ENCODE assay signal across 19 cellular contexts in the genomic region with DNA sequence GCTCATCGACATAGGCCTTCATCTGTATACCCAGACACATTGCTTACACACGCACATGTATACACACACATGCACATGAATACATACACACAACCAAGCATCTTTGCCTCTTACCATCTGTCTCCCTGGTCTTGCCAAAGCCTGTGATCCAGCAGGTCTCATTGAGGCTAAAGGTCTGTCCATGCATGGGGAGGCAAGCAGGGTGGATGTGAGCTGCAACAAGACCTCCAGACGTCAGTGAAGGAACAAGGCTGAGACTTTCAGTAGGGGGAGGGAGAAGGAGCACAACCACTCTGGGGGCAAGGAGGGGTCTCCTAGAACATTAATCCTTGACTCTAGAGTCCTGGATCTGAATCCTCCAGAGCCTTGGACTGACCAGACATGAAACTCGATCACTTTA. TPM values are rescaled to one million over a fixed set of nuclear protein-coding genes. Genes with fewer than 3 reads are reported as not detected.
A peak's percentile ranks its signal among the peaks of the same experiment; 100 is the strongest.
DNase-seq lines count a peak whose midpoint lies in the region; ATAC-seq, FAIRE-seq and TF ChIP-seq lines count a peak whose summit lies in the region.
"Had no signal": no experiment of that assay in that cellular context is flagged by ENCODE, and none has a peak within 500 bp of the region (broad histone marks: within the 10 kb centered on the region; RNA-seq: fewer than 3 reads in every experiment).

No MANE protein-coding gene starts in this region.

- no peak overlapping the region for H3K4me3 ChIP-seq in GM12878
- no peak overlapping the region for H3K4me3 ChIP-seq in mesenchymal stem cell (ENCODE audit: insufficient read depth in 1 of 2, low read depth in 1 of 2, low read length in 2 of 2)
- no peak overlapping the region for H3K4me3 ChIP-seq in sigmoid colon

- no TSS peak for BruUV-seq in GM12878 (replicated peaks; lab: Mats Ljungman, UMichigan)

- no peak overlapping the region for H3K4me2 ChIP-seq in GM12878 (ENCODE audit: control insufficient read depth, insufficient read depth)
- H3K4me2 ChIP-seq in mesenchymal stem cell (ENCODE audit: low read length, poor library complexity, severe bottlenecking), result no peak overlapping the region

- 37% methylated on average over 4 of the region's 4 CpGs for WGBS in GM12878 (ENCODE audit: insufficient coverage, insufficient replicate concordance, low lambda C conversion rate, missing lambda C conversion rate)
- 89% methylated on average over 4 of the region's 4 CpGs for WGBS in mesenchymal stem cell
- WGBS in sigmoid colon, 2 donors, result 91 to 93% methylated on average over 4 of the region's 4 CpGs

- TF ChIP-seq POLR2A in GM12878 (IDR thresholded peaks at IDR 0.05; ENCODE audit: low read depth, low read length), result no peak
- TF ChIP-seq POLR2A in sigmoid colon (IDR thresholded peaks at IDR 0.05), result no peak

- H3K9me3 ChIP-seq in GM12878 (replicated peaks; ENCODE audit: control insufficient read depth, insufficient read depth, low read length) (no peaks in the 10 kb centered on the region), mesenchymal stem cell (ENCODE audit: control insufficient read depth, low read length) (no peaks in the 10 kb centered on the region), sigmoid colon (no peaks in the 10 kb centered on the region)

- H2BK5ac ChIP-seq in mesenchymal stem cell (ENCODE audit: low read depth, low read length, poor library complexity, severe bottlenecking), result no peak overlapping the region

- no peaks in the 10 kb centered on the region for H3K27me3 Mint-ChIP-seq in activated T-cell treated with anti-CD3 and anti-CD28 coated beads, Interleukin-2, amount 50 U/mL, for 24 hours
- H3K27me3 Mint-ChIP-seq in activated T-cell treated with anti-CD3 and anti-CD28 coated beads, Interleukin-2, amount 50 U/mL, for 72 hours (ENCODE audit: low read depth), result no peaks in the 10 kb centered on the region
- H3K27me3 Mint-ChIP-seq: CD4-positive, alpha-beta memory T cell had no signal

- no peak overlapping the region for H3K27ac Mint-ChIP-seq in activated T-cell treated with anti-CD3 and anti-CD28 coated beads, Interleukin-2, amount 50 U/mL, for 24 hours
- no peak overlapping the region for H3K27ac Mint-ChIP-seq in activated T-cell treated with anti-CD3 and anti-CD28 coated beads, Interleukin-2, amount 50 U/mL, for 72 hours

- H3K36me3 ChIP-seq in GM12878 (ENCODE audit: control insufficient read depth in 2 of 2, insufficient read depth in 2 of 2, low read length in 1 of 2) (no peaks in the 10 kb centered on the region), mesenchymal stem cell (ENCODE audit: control insufficient read depth in 1 of 2, insufficient read depth in 2 of 2, low read depth in 1 of 2, low read length in 2 of 2) (no peaks in the 10 kb centered on the region), sigmoid colon (no peaks in the 10 kb centered on the region)

- FAIRE-seq in GM12878 (lab: Jason Lieb, UNC), result no peak
- FAIRE-seq: A204.1 had no signal

- no peak overlapping the region for H2AFZ ChIP-seq in GM12878 (ENCODE audit: control insufficient read depth, low read depth, low read length)
- H2AFZ ChIP-seq in mesenchymal stem cell (ENCODE audit: low read depth, low read length), result no peak overlapping the region

- H3K23ac ChIP-seq in mesenchymal stem cell (ENCODE audit: low read length in 2 of 2), result no peak overlapping the region

- no peak overlapping the region for H2BK120ac ChIP-seq in mesenchymal stem cell (ENCODE audit: low read depth, low read length)

- H3K14ac ChIP-seq in mesenchymal stem cell (ENCODE audit: low read length in 2 of 2), result no peak overlapping the region

- H2BK15ac ChIP-seq in mesenchymal stem cell (ENCODE audit: low read depth, poor library complexity, severe bottlenecking), result no peak overlapping the region

- SMC1A ChIA-PET in GM12878 (lab: Charles Lee; ENCODE audit: uncharacterized antibody, unreplicated experiment), result interaction anchor here (0.7 to 6.4 kb wide), 7 partner anchors 20 to 148 kb away, joined by 3 to 29 read pairs (median 5); no protein-coding TSS in a partner anchor

- peak overlapping the region; percentile 3 for H4K91ac ChIP-seq in mesenchymal stem cell (ENCODE audit: low read length)

- ATAC-seq in activated T-cell treated with anti-CD3 and anti-CD28 coated beads, Interleukin-2, amount 50 U/mL, for 72 hours (replicated peaks in 1 of 2), result no peak
- ATAC-seq in GM12878 (no peak), HG02610 (IDR thresholded peaks at IDR 0.05; ENCODE audit: unreplicated experiment) (no peak)

- peaks cover 14% of the 10 kb centered on the region for H3K4me1 Mint-ChIP-seq in activated T-cell treated with anti-CD3 and anti-CD28 coated beads, Interleukin-2, amount 50 U/mL, for 24 hours (ENCODE audit: low read depth)
- peaks cover 11% of the 10 kb centered on the region for H3K4me1 Mint-ChIP-seq in activated T-cell treated with anti-CD3 and anti-CD28 coated beads, Interleukin-2, amount 50 U/mL, for 72 hours (ENCODE audit: low read depth)

- no peak overlapping the region for H3K4me3 Mint-ChIP-seq in activated T-cell treated with anti-CD3 and anti-CD28 coated beads, Interleukin-2, amount 50 U/mL, for 24 hours
- no peak overlapping the region for H3K4me3 Mint-ChIP-seq in activated T-cell treated with anti-CD3 and anti-CD28 coated beads, Interleukin-2, amount 50 U/mL, for 72 hours
- H3K4me3 Mint-ChIP-seq: CD4-positive, alpha-beta memory T cell had no signal

- H3K36me3 Mint-ChIP-seq in activated T-cell treated with anti-CD3 and anti-CD28 coated beads, Interleukin-2, amount 50 U/mL, for 24 hours (ENCODE audit: low read depth), result no peaks in the 10 kb centered on the region
- H3K36me3 Mint-ChIP-seq in activated T-cell treated with anti-CD3 and anti-CD28 coated beads, Interleukin-2, amount 50 U/mL, for 72 hours (ENCODE audit: insufficient read depth in 2 of 2), result no peaks in the 10 kb centered on the region
- H3K36me3 Mint-ChIP-seq: CD4-positive, alpha-beta memory T cell had no signal

- RAD21 ChIA-PET in GM12878 (lab: Charles Lee; ENCODE audit: unreplicated experiment), result interaction anchor here (0.8 to 1.9 kb wide), 9 partner anchors 39 to 91 kb away, joined by 3 to 16 read pairs (median 5); a partner anchor contains a TSS

- intact Hi-C loops in GM12878 (cut with micrococcal nuclease; ENCODE audit: unreplicated experiment) (no loop called here), sigmoid colon (cut with DNase I) (loop anchor here (5.0 kb wide), 1 partner anchor 42 kb away; no protein-coding TSS in a partner anchor)

- POLR2A ChIA-PET in GM12878 (lab: Charles Lee), result interaction anchor here (1.1 kb wide), 1 partner anchor 49 kb away, joined by 3 read pairs; no protein-coding TSS in a partner anchor

- no peak overlapping the region for H4K8ac ChIP-seq in mesenchymal stem cell (ENCODE audit: low read length)

- no peaks in the 10 kb centered on the region for H3K9me3 Mint-ChIP-seq in activated T-cell treated with anti-CD3 and anti-CD28 coated beads, Interleukin-2, amount 50 U/mL, for 24 hours
- H3K9me3 Mint-ChIP-seq in activated T-cell treated with anti-CD3 and anti-CD28 coated beads, Interleukin-2, amount 50 U/mL, for 72 hours, result no peaks in the 10 kb centered on the region
- H3K9me3 Mint-ChIP-seq: CD4-positive, alpha-beta memory T cell had no signal

- no peaks in the 10 kb centered on the region for H3K79me2 ChIP-seq in GM12878 (ENCODE audit: control insufficient read depth, insufficient read depth, low read length)

- H4K20me1 ChIP-seq in GM12878 (ENCODE audit: control insufficient read depth, insufficient read depth), result no peaks in the 10 kb centered on the region

- H3K27ac ChIP-seq in GM12878 (ENCODE audit: control insufficient read depth, insufficient read depth) (no peak overlapping the region), mesenchymal stem cell (ENCODE audit: low read length, poor library complexity, severe bottlenecking) (no peak overlapping the region), sigmoid colon (no peak overlapping the region), substantia nigra (ENCODE audit: low read depth, low read length, poor library complexity, severe bottlenecking) (no peak overlapping the region)

- H3K4me1 ChIP-seq in GM12878 (ENCODE audit: control insufficient read depth, insufficient read depth, low read length) (peaks cover 5% of the 10 kb centered on the region; the same call in 1 of the 2 replicates), mesenchymal stem cell (ENCODE audit: control insufficient read depth, insufficient read depth, low read depth, low read length) (peaks cover 17% of the 10 kb centered on the region), sigmoid colon (peaks cover 0 to 14% (median 10%) of the 10 kb centered on the region in 4 donors)

- TF ChIP-seq CTCF in GM12878 (IDR thresholded peaks at IDR 0.05 in 2 of 3, conservative IDR thresholded peaks at IDR 0.05 in 1 of 3; ENCODE audit: control insufficient read depth in 2 of 3, extremely low read depth in 1 of 3, insufficient read depth in 1 of 3, low read depth in 3 of 3, low read length in 3 of 3) (no peak), sigmoid colon (IDR thresholded peaks at IDR 0.05) (no peak)

- peak overlapping the region; percentile 4 to 24 for H3K18ac ChIP-seq in mesenchymal stem cell (ENCODE audit: low read depth in 1 of 2, low read length in 2 of 2)

- in situ Hi-C loops in GM12878 (cut with MboI), result no loop called here

- peak overlapping the region; percentile 33 to 71 for H2BK12ac ChIP-seq in mesenchymal stem cell (ENCODE audit: low read length in 2 of 2)

- no peaks in the 10 kb centered on the region; a peak in 1 of 4 replicates for H3K27me3 ChIP-seq in GM12878 (replicated peaks in 1 of 2; ENCODE audit: control insufficient read depth in 2 of 2, insufficient read depth in 2 of 2, low read length in 1 of 2)
- H3K27me3 ChIP-seq in mesenchymal stem cell (ENCODE audit: control insufficient read depth in 1 of 2, insufficient read depth in 1 of 2, low read length in 2 of 2), result peaks cover 0 to 3% of the 10 kb centered on the region in 2 experiments
- H3K27me3 ChIP-seq in sigmoid colon, result no peaks in the 10 kb centered on the region

- CTCF ChIA-PET in GM12878 (lab: Yijun Ruan, JAX), result interaction anchor here (0.9 to 7.6 kb wide), 11 partner anchors 14 to 480 kb away, joined by 3 to 83 read pairs (median 4); a partner anchor contains a TSS

- peak overlapping the region; percentile 1 for H2AK5ac ChIP-seq in mesenchymal stem cell (ENCODE audit: low read length, severe bottlenecking)

- no peak for TF ChIP-seq RAD21 in GM12878 (IDR thresholded peaks at IDR 0.05; ENCODE audit: insufficient read depth, low read depth, low read length)

- H3K4ac ChIP-seq in mesenchymal stem cell (ENCODE audit: low read depth in 1 of 2, low read length in 2 of 2), result peak overlapping the region in 1 of 2 experiments; percentile 34

- DNase-seq in activated T-cell treated with anti-CD3 and anti-CD28 coated beads, Interleukin-2, amount 50 U/mL, for 24 hours, result peak; percentile 22
- no peak for DNase-seq in activated T-cell treated with anti-CD3 and anti-CD28 coated beads, Interleukin-2, amount 50 U/mL, for 72 hours
- DNase-seq in GM12878 (ENCODE audit: low read depth, low spot score) (no peak), mesenchymal stem cell (no peak), sigmoid colon (peak; percentile 40), substantia nigra (lab: John Stamatoyannopoulos, UW) (no peak), DMS153 (lab: John Stamatoyannopoulos, UW) (no peak)
- DNase-seq: CD4-positive, alpha-beta memory T cell; KBM-7; NCI-H1105 treated with DMSO at 0.1 percent for 48 hours; NCI-H1694 treated with DMSO at 0.1 percent for 48 hours; NCI-H2227 treated with DMSO at 0.1 percent for 48 hours; NCI-H510A treated with DMSO at 0.1 percent for 48 hours; NCI-H774; SHP77 treated with DMSO at 0.1 percent for 48 hours had no signal

- H3K79me1 ChIP-seq in mesenchymal stem cell (replicated peaks; ENCODE audit: low read length, poor library complexity, severe bottlenecking), result no peaks in the 10 kb centered on the region

- H3K9ac ChIP-seq in GM12878 (ENCODE audit: control insufficient read depth, insufficient read depth, low read length), result no peak overlapping the region
- H3K9ac ChIP-seq in mesenchymal stem cell (ENCODE audit: low read length), result no peak overlapping the region

- TF ChIP-seq EP300 in GM12878 (IDR thresholded peaks at IDR 0.05; ENCODE audit: borderline replicate concordance in 1 of 2, control insufficient read depth in 1 of 2, low read depth in 2 of 2, low read length in 2 of 2) (no peak), sigmoid colon (IDR thresholded peaks at IDR 0.05) (no peak)

RNA-seq across cellular contexts. Expression of a gene that starts 23.7 kb away (rescaled TPM):
- total RNA-seq in activated T-cell treated with anti-CD3 and anti-CD28 coated beads, Interleukin-2, amount 50 U/mL, for 72 hours, result 1 to 10 TPM; 3.0 to 3.2 TPM
- total RNA-seq in GM12878 (2013; cell fraction: nucleolus; rRNA removed), result 1.6 TPM in 2 replicates
- 0.23 and 0.65 TPM in 2 replicates for total RNA-seq in GM12878 (2014; rRNA removed)
- total RNA-seq in GM12878 (2014; rRNA removed; fragmentation: Illumina TruSeq; extraction: Trizol), result 0.18 and 0.45 TPM in 2 replicates
- total RNA-seq in GM12878 (2021), result 0.46 and 0.66 TPM in 2 replicates
- 0.18 TPM for polyA plus RNA-seq in GM12878 (2011; ENCODE audit: low read depth)
- polyA plus RNA-seq in GM12878 (2011; rRNA removed), result 0.49 and 0.50 TPM in 2 replicates
- 0.53 and 0.61 TPM in 2 replicates for polyA plus RNA-seq in GM12878 (2011; cell fraction: cytosol; rRNA removed)
- 1.8 and 2.9 TPM in 2 replicates for polyA plus RNA-seq in GM12878 (2011; cell fraction: nucleus; rRNA removed)
- 0.35 and 0.37 TPM in 2 replicates for polyA plus RNA-seq in GM12878 (2012)
- polyA plus RNA-seq in GM12878 (2014; fragmentation: Illumina TruSeq; extraction: Trizol), result 0.22 and 0.24 TPM in 2 replicates
- polyA plus RNA-seq in GM12878 (2014; fragmentation: Nextera tagmentation; extraction: Ambion mirVana), result under 1 TPM in 1 of 2 experiments, not detected in 1; 0.05 TPM
- polyA plus RNA-seq in GM12878 (2014; rRNA removed), result 0.29 and 0.57 TPM in 2 replicates
- under 1 TPM in 1 of 2 experiments, not detected in 1; 0.09 TPM for polyA plus RNA-seq in GM12878 (2016; fragmentation: Nextera tagmentation; extraction: Ambion mirVana)
- polyA minus RNA-seq in GM12878 (2011; rRNA and poly(A)+ RNA removed), result 0.15 and 0.41 TPM in 2 replicates
- not detected in 2 replicates for polyA minus RNA-seq in GM12878 (2011; cell fraction: cytosol; rRNA and poly(A)+ RNA removed)
- 0.48 and 0.57 TPM in 2 replicates for polyA minus RNA-seq in GM12878 (2011; cell fraction: nucleus; rRNA and poly(A)+ RNA removed)
- not detected for polyA plus RNA-seq in mesenchymal stem cell (2013, experiment 1 of 2)
- not detected for polyA plus RNA-seq in mesenchymal stem cell (2013, experiment 2 of 2)
- not detected for total RNA-seq in sigmoid colon
- 1 to 10 TPM in 2 of 3 donors, not detected in 1; 1.4 to 1.6 TPM for polyA plus RNA-seq in sigmoid colon
- total RNA-seq: RPMI7951 had no signal
- polyA plus RNA-seq: BJ had no signal

RNA-seq across cellular contexts. Expression of a gene that starts 29.1 kb away (rescaled TPM):
- under 1 TPM; 0.17 to 0.25 TPM for total RNA-seq in activated T-cell treated with anti-CD3 and anti-CD28 coated beads, Interleukin-2, amount 50 U/mL, for 72 hours
- total RNA-seq in GM12878 (2013; cell fraction: nucleolus; rRNA removed), result 0.27 TPM in 1 of 2 replicates, not detected in the other
- 0.11 and 0.27 TPM in 2 replicates for total RNA-seq in GM12878 (2014; rRNA removed)
- 0.09 TPM in 1 of 2 replicates, not detected in the other for total RNA-seq in GM12878 (2014; rRNA removed; fragmentation: Illumina TruSeq; extraction: Trizol)
- 0.10 and 0.93 TPM in 2 replicates for total RNA-seq in GM12878 (2021)
- polyA plus RNA-seq in GM12878 (2011; ENCODE audit: low read depth), result not detected
- 2.0 and 2.1 TPM in 2 replicates for polyA plus RNA-seq in GM12878 (2011; rRNA removed)
- 2.2 and 2.8 TPM in 2 replicates for polyA plus RNA-seq in GM12878 (2011; cell fraction: cytosol; rRNA removed)
- 2.2 and 3.1 TPM in 2 replicates for polyA plus RNA-seq in GM12878 (2011; cell fraction: nucleus; rRNA removed)
- polyA plus RNA-seq in GM12878 (2012), result 0.42 and 0.62 TPM in 2 replicates
- 0.46 and 1.2 TPM in 2 replicates for polyA plus RNA-seq in GM12878 (2014; fragmentation: Illumina TruSeq; extraction: Trizol)
- polyA plus RNA-seq in GM12878 (2014; fragmentation: Nextera tagmentation; extraction: Ambion mirVana), result under 1 TPM; 0.16 to 0.29 TPM
- polyA plus RNA-seq in GM12878 (2014; rRNA removed), result 0.42 and 0.88 TPM in 2 replicates
- polyA plus RNA-seq in GM12878 (2016; fragmentation: Nextera tagmentation; extraction: Ambion mirVana), result not detected
- 1.5 and 4.3 TPM in 2 replicates for polyA minus RNA-seq in GM12878 (2011; rRNA and poly(A)+ RNA removed)
- not detected in 2 replicates for polyA minus RNA-seq in GM12878 (2011; cell fraction: cytosol; rRNA and poly(A)+ RNA removed)
- polyA minus RNA-seq in GM12878 (2011; cell fraction: nucleus; rRNA and poly(A)+ RNA removed), result 0.96 and 1.9 TPM in 2 replicates
- polyA plus RNA-seq in mesenchymal stem cell (2013, experiment 1 of 2), result 52.5 TPM
- 53.1 TPM for polyA plus RNA-seq in mesenchymal stem cell (2013, experiment 2 of 2)
- 100 to 1,000 TPM; 243 to 305 (median 271) TPM for total RNA-seq in sigmoid colon
- 10 to 100 TPM; 12.3 to 46.4 (median 31.2) TPM for polyA plus RNA-seq in sigmoid colon
- total RNA-seq: CD4-positive, alpha-beta memory T cell had no signal
- polyA plus RNA-seq: BJ had no signal

Comparison
In these comparisons a context has a peak if more than half of its experiments do, and no peak if none do; other contexts are left out.
1. DNase-seq: peak in activated T-cell treated with anti-CD3 and anti-CD28 coated beads, Interleukin-2, amount 50 U/mL, for 24 hours (single experiment) and sigmoid colon (single experiment); none in activated T-cell treated with anti-CD3 and anti-CD28 coated beads, Interleukin-2, amount 50 U/mL, for 72 hours (0 of 2), GM12878 (single experiment), mesenchymal stem cell (single experiment), substantia nigra (0 of 49) and DMS153 (single experiment).
2. RNA of a gene that starts 29.1 kb away (total RNA-seq): 243 to 305 TPM in sigmoid colon; 0.17 to 0.25 TPM in activated T-cell treated with anti-CD3 and anti-CD28 coated beads, Interleukin-2, amount 50 U/mL, for 72 hours and 0.09 to 0.93 TPM in GM12878; every median in the first group is over 100 times any median in the second.